Comparison of ENCODE assay signal across 8 cellular contexts in genomic region chr3:193780810-193781472, GRCh38.
A peak's percentile ranks its signal among the peaks of the same experiment; 100 is the strongest.
DNase-seq lines count a peak whose midpoint lies in the region; ATAC-seq, FAIRE-seq and TF ChIP-seq lines count a peak whose summit lies in the region.

No MANE protein-coding gene starts in this region.

- no peaks in the 10 kb centered on the region for H3K9me3 Mint-ChIP-seq in activated CD8-positive, alpha-beta T cell treated with anti-CD3 and anti-CD28 coated beads for 36 hours
- H3K9me3 Mint-ChIP-seq in neural crest cell, result no peaks in the 10 kb centered on the region

- intact Hi-C loops in activated CD8-positive, alpha-beta T cell treated with anti-CD3 and anti-CD28 coated beads for 36 hours (cut with micrococcal nuclease), result loop anchor here (5.0 kb wide), 2 partner anchors 356 to 536 kb away; partner anchors contain the start of gene HES1

- no peaks in the 10 kb centered on the region for H3K9me3 ChIP-seq in AG04450 (ENCODE audit: control insufficient read depth, insufficient read depth, low read length)

- TF ChIP-seq POLR2A in GM12892 (IDR thresholded peaks at IDR 0.05; ENCODE audit: low read depth, low read length) (no peak), GM18505 (IDR thresholded peaks at IDR 0.05; ENCODE audit: borderline replicate concordance, extremely low read depth, insufficient read depth, insufficient read length) (no peak)

- POLR2A ChIA-PET in AG04450 (lab: Yijun Ruan, JAX), result interaction anchor here (0.8 kb wide), 1 partner anchor 535 kb away, joined by 4 read pairs; no protein-coding TSS in a partner anchor
- POLR2A ChIA-PET in activated CD8-positive, alpha-beta T cell treated with anti-CD3 and anti-CD28 coated beads for 36 hours (lab: Charles Lee), result no interaction called here

- H3K4me1 Mint-ChIP-seq in activated CD8-positive, alpha-beta T cell treated with anti-CD3 and anti-CD28 coated beads for 36 hours (ENCODE audit: low read depth), result peaks cover 4% of the 10 kb centered on the region
- peaks cover 74% of the 10 kb centered on the region for H3K4me1 Mint-ChIP-seq in neural crest cell

- TF ChIP-seq CTCF in AG04450 (IDR thresholded peaks at IDR 0.05; ENCODE audit: low read depth, low read length), result peak; percentile 87
- peak; percentile 64 for TF ChIP-seq CTCF in activated CD8-positive, alpha-beta T cell treated with anti-CD3 and anti-CD28 coated beads for 36 hours (IDR thresholded peaks at IDR 0.05)
- TF ChIP-seq CTCF in fibroblast of pulmonary artery (IDR thresholded peaks at IDR 0.05; ENCODE audit: low read length, missing control alignments), result peak; percentile 89
- TF ChIP-seq CTCF in neural crest cell (conservative IDR thresholded peaks at IDR 0.05), result peak; percentile 89

- H3K27ac ChIP-seq in AG04450 (ENCODE audit: low read depth, low read length), result peak overlapping the region; percentile 11

- H3K27me3 Mint-ChIP-seq in activated CD8-positive, alpha-beta T cell treated with anti-CD3 and anti-CD28 coated beads for 36 hours, result peaks cover 31% of the 10 kb centered on the region
- H3K27me3 Mint-ChIP-seq in neural crest cell (ENCODE audit: low read depth), result peaks cover 94% of the 10 kb centered on the region

- no peak overlapping the region for H3K4me3 Mint-ChIP-seq in activated CD8-positive, alpha-beta T cell treated with anti-CD3 and anti-CD28 coated beads for 36 hours
- H3K4me3 Mint-ChIP-seq in neural crest cell, result peak overlapping the region; percentile 1

- no peak overlapping the region for H3K27ac Mint-ChIP-seq in activated CD8-positive, alpha-beta T cell treated with anti-CD3 and anti-CD28 coated beads for 36 hours
- H3K27ac Mint-ChIP-seq in neural crest cell (ENCODE audit: unreplicated experiment), result no peak overlapping the region

- FAIRE-seq in GM12892 (lab: Jason Lieb, UNC), result no peak

- no peak overlapping the region for H3K4me3 ChIP-seq in AG04450 (ENCODE audit: low read depth, low read length)
- no peak overlapping the region for H3K4me3 ChIP-seq in fibroblast of pulmonary artery (replicated peaks; ENCODE audit: low read depth, low read length)

- peak; percentile 39 for ATAC-seq in activated CD8-positive, alpha-beta T cell treated with anti-CD3 and anti-CD28 coated beads for 36 hours
- no peak for ATAC-seq in GM18505 (IDR thresholded peaks at IDR 0.05; ENCODE audit: unreplicated experiment)
- no peak for ATAC-seq in HG03354 (IDR thresholded peaks at IDR 0.05; ENCODE audit: poor library complexity, severe bottlenecking, unreplicated experiment)

- peaks cover 61% of the 10 kb centered on the region for H3K27me3 ChIP-seq in AG04450 (ENCODE audit: control insufficient read depth, insufficient read depth, low read length)

- no peaks in the 10 kb centered on the region for H3K36me3 Mint-ChIP-seq in activated CD8-positive, alpha-beta T cell treated with anti-CD3 and anti-CD28 coated beads for 36 hours (ENCODE audit: low read depth)
- no peaks in the 10 kb centered on the region for H3K36me3 Mint-ChIP-seq in neural crest cell (ENCODE audit: low read depth)

- CTCF ChIA-PET in AG04450 (lab: Charles Lee), result interaction anchor here (0.6 to 12.5 kb wide), 43 partner anchors 9 to 627 kb away, joined by 3 to 280 read pairs (median 4); partner anchors contain the start of gene HES1
- CTCF ChIA-PET in activated CD8-positive, alpha-beta T cell treated with anti-CD3 and anti-CD28 coated beads for 36 hours (lab: Charles Lee), result interaction anchor here (0.6 to 8.9 kb wide), 20 partner anchors 9 to 562 kb away, joined by 3 to 94 read pairs (median 3); no protein-coding TSS in a partner anchor

- peak; percentile 27 for DNase-seq in AG04450 (ENCODE audit: low read depth, low spot score)
- DNase-seq in GM12892 (ENCODE audit: insufficient read length), result peak; percentile 38
- DNase-seq in NCI-H2171 (lab: John Stamatoyannopoulos, UW), result peak; percentile 26
- DNase-seq in activated CD8-positive, alpha-beta T cell treated with anti-CD3 and anti-CD28 coated beads for 36 hours, result peak; percentile 44
- peak; percentile 84 for DNase-seq in fibroblast of pulmonary artery (ENCODE audit: low read depth)
- DNase-seq in neural crest cell (ENCODE audit: low read depth, low spot score), result peak; percentile 65

Comparison
In these comparisons a context has a peak if more than half of its experiments do, and no peak if none do; other contexts are left out.
1. DNase-seq: peak in every context shown above with its lines; median percentile 84 in fibroblast of pulmonary artery; 65 in neural crest cell; 44 in activated CD8-positive, alpha-beta T cell treated with anti-CD3 and anti-CD28 coated beads for 36 hours; 38 in GM12892; 27 in AG04450; 26 in NCI-H2171.